8 cellular contexts compared by ENCODE assay signal in genomic region chr6:167825759-167826229, GRCh38. TPM values are rescaled to one million over a fixed set of nuclear protein-coding genes. Genes with fewer than 3 reads are reported as not detected.
DNase-seq lines count a peak whose midpoint lies in the region; ATAC-seq and TF ChIP-seq lines count a peak whose summit lies in the region.

No MANE protein-coding gene starts in this region.

- no peaks in the 10 kb centered on the region for H3K9me3 ChIP-seq in adrenal gland (replicated peaks in 1 of 3)
- no peaks in the 10 kb centered on the region for H3K9me3 ChIP-seq in right atrium auricular region

- 1 to 2% (median 1%) methylated on average over 27 to 47 of the region's 47 CpGs; no CpG with 5 or more reads in 1 of the 4 donors for WGBS in adrenal gland, 4 donors

- TF ChIP-seq POLR2A in adrenal gland (IDR thresholded peaks at IDR 0.05) = no peak

- peak overlapping the region in 3 of 4 donors; percentile 16 to 84 (median 46) for H3K4me3 ChIP-seq in adrenal gland
- H3K4me3 ChIP-seq in right atrium auricular region = peak overlapping the region; percentile 73 to 74

- TF ChIP-seq CTCF in adrenal gland (IDR thresholded peaks at IDR 0.05) (no peak), right atrium auricular region (IDR thresholded peaks at IDR 0.05) (no peak)

- H3K36me3 ChIP-seq in adrenal gland (replicated peaks in 1 of 2) = no peaks in the 10 kb centered on the region
- no peaks in the 10 kb centered on the region for H3K36me3 ChIP-seq in right atrium auricular region

- no peaks in the 10 kb centered on the region for H3K27me3 ChIP-seq in adrenal gland
- no peaks in the 10 kb centered on the region for H3K27me3 ChIP-seq in right atrium auricular region

- ATAC-seq in GM18873 (IDR thresholded peaks at IDR 0.05; ENCODE audit: low FRiP score, unreplicated experiment) = no peak

- peak; percentile 64 for DNase-seq in activated CD8-positive, alpha-beta memory T cell treated with anti-CD3 and anti-CD28 coated beads for 24 hours
- no peak for DNase-seq in activated CD8-positive, alpha-beta memory T cell treated with anti-CD3 and anti-CD28 coated beads, Interleukin-2, amount 50 U/mL, for 4 hours
- peak; percentile 39 to 89 for DNase-seq in NCI-H526 (lab: John Stamatoyannopoulos, UW)
- peak; percentile 35 to 64 (median 60) for DNase-seq in adrenal gland
- DNase-seq in right atrium auricular region (ENCODE audit: low spot score) = no peak
- DNase-seq in putamen (ENCODE audit: low spot score) = peak; percentile 26
- no peak for DNase-seq in mesenteric fat pad (ENCODE audit: low spot score)

- intact Hi-C loops in adrenal gland (cut with DNase I) = no loop called here

- H3K4me1 ChIP-seq in adrenal gland (replicated peaks in 1 of 2) (peaks cover 8 to 21% of the 10 kb centered on the region in 2 donors), right atrium auricular region (peaks cover 0 to 29% of the 10 kb centered on the region in 2 donors)

- peak overlapping the region in 1 of 5 donors; percentile 76 for H3K27ac ChIP-seq in adrenal gland
- H3K27ac ChIP-seq in right atrium auricular region = peak overlapping the region; percentile 60 to 76

RNA-seq across cellular contexts. Expression of gene AFDN, which starts 0.9 kb away (rescaled TPM):
- 10 to 100 TPM; 29.0 to 46.3 (median 42.7) TPM for total RNA-seq in adrenal gland
- 10 to 100 TPM; 15.2 to 29.0 (median 25.4) TPM for polyA plus RNA-seq in adrenal gland
- total RNA-seq in right atrium auricular region = 10 to 100 TPM; 51.6 to 51.8 TPM
- total RNA-seq in mesenteric fat pad = 82.3 TPM

Comparison
In these comparisons a context has a peak if more than half of its experiments do, and no peak if none do; other contexts are left out.
1. DNase-seq: peak in activated CD8-positive, alpha-beta memory T cell treated with anti-CD3 and anti-CD28 coated beads for 24 hours (single experiment), NCI-H526 (2 of 2), adrenal gland (7 of 7) and putamen (single experiment); none in activated CD8-positive, alpha-beta memory T cell treated with anti-CD3 and anti-CD28 coated beads, Interleukin-2, amount 50 U/mL, for 4 hours (single experiment), right atrium auricular region (single experiment) and mesenteric fat pad (single experiment).